ENCODE assay signal across 20 cellular contexts in the genomic region with DNA sequence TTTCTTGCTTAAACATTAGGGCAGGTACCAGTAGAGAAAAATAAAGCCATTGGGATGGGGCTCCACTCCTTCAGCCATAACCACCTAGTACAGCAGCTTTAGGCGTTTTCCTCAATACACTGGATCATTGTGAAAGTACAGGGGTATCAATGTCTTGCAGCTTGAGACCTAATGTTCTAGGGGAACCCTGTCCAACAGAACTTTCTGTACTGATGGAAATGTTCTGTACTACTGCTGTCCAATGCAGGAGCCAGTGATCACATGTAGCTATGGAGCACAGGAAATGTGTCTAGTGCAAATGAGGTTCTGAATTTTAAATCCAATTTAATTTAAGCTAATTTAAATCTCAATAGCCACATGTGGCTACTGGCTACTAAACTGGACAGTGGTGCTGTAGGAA.
DNase-seq lines count a peak whose midpoint lies in the region; ATAC-seq and TF ChIP-seq lines count a peak whose summit lies in the region.
"Had no signal": no experiment of that assay in that cellular context is flagged by ENCODE, and none has a peak within 500 bp of the region (broad histone marks: within the 10 kb centered on the region; RNA-seq: fewer than 3 reads in every experiment).

No MANE protein-coding gene starts in this region.

- no peaks in the 10 kb centered on the region for H3K9me2 ChIP-seq in OCI-LY7 (ENCODE audit: insufficient read depth, low read length)

- peak overlapping the region; percentile 14 for H2BK5ac ChIP-seq in IMR-90 (ENCODE audit: low read depth, low read length, poor library complexity, severe bottlenecking)

- H3K4me3 ChIP-seq in IMR-90 (ENCODE audit: insufficient read depth, low read depth, low read length) (no peak overlapping the region), skeletal muscle tissue (ENCODE audit: low read length in 3 of 3) (no peak overlapping the region), OCI-LY7 (ENCODE audit: low read depth, low read length, poor library complexity, severe bottlenecking) (no peak overlapping the region)
- H3K4me3 ChIP-seq: BLaER1, GM23338 had no signal

- no peak overlapping the region for H3K4me2 ChIP-seq in IMR-90 (ENCODE audit: low read depth, low read length)
- no peak overlapping the region for H3K4me2 ChIP-seq in OCI-LY7 (ENCODE audit: low read length)
- H3K4me2 ChIP-seq: BLaER1, GM23338 had no signal

- no peak overlapping the region for H3K14ac ChIP-seq in IMR-90 (replicated peaks; ENCODE audit: low read depth, low read length)

- H4K91ac ChIP-seq in IMR-90 (ENCODE audit: insufficient read depth, low read depth, low read length), result peak overlapping the region; percentile 45; the same call in 1 of the 2 replicates

- H3K27me3 Mint-ChIP-seq in activated T-cell treated with anti-CD3 and anti-CD28 coated beads, Interleukin-2, amount 50 U/mL, for 24 hours, result no peaks in the 10 kb centered on the region
- H3K27me3 Mint-ChIP-seq: B cell; CD4-positive, CD25-positive, alpha-beta regulatory T cell; CD8-positive, alpha-beta memory T cell had no signal

- H3K4me1 ChIP-seq in IMR-90 (ENCODE audit: control insufficient read depth, insufficient read depth, low read length) (peaks cover 12% of the 10 kb centered on the region), skeletal muscle tissue (ENCODE audit: control insufficient read depth in 3 of 3, insufficient read depth in 3 of 3, low read length in 3 of 3) (peaks cover 21 to 26% (median 24%) of the 10 kb centered on the region in 3 donors), OCI-LY7 (ENCODE audit: insufficient read depth, low read length, poor library complexity, severe bottlenecking) (no peaks in the 10 kb centered on the region)
- H3K4me1 ChIP-seq: BLaER1 had no signal

- H3K23ac ChIP-seq in IMR-90 (ENCODE audit: low read depth, low read length), result peak overlapping the region; percentile 80; the same call in 1 of the 2 replicates

- peak overlapping the region; percentile 67; the same call in 1 of the 2 replicates for H2AK5ac ChIP-seq in IMR-90 (ENCODE audit: low read depth, low read length)

- WGBS in IMR-90 (ENCODE audit: extremely low coverage in 2 of 2, insufficient read length in 1 of 2), 2 experiments, result no CpG with 5 or more reads among the region's 1 CpG

- peak overlapping the region in 1 of 2 experiments; percentile 59; a peak in 1 of 4 replicates for H4K8ac ChIP-seq in IMR-90 (ENCODE audit: low read depth in 2 of 2, low read length in 2 of 2)

- H3K9ac ChIP-seq in IMR-90 (ENCODE audit: low read depth, low read length) (no peak overlapping the region), skeletal muscle tissue (ENCODE audit: low read depth in 1 of 3, low read length in 3 of 3) (no peak overlapping the region)
- H3K9ac ChIP-seq: BLaER1 had no signal

- H2BK20ac ChIP-seq in IMR-90 (ENCODE audit: low read depth, low read length), result peak overlapping the region; percentile 51

- BruUV-seq in IMR-90 (replicated peaks; lab: Mats Ljungman, UMichigan) (no TSS peak), OCI-LY7 (replicated peaks; lab: Mats Ljungman, UMichigan) (no TSS peak)

- peak overlapping the region; percentile 60; the same call in 1 of the 2 replicates for H3K18ac ChIP-seq in IMR-90 (ENCODE audit: low read depth, low read length)

- H2AK9ac ChIP-seq in IMR-90 (replicated peaks; ENCODE audit: low read depth, low read length, poor library complexity), result no peak overlapping the region

- CTCF ChIA-PET in IMR-90 (lab: Yijun Ruan, JAX) (interaction anchor here (0.7 to 1.5 kb wide), 2 partner anchors 17 to 239 kb away, joined by 6 read pairs; no protein-coding TSS in a partner anchor), OCI-LY7 (lab: Charles Lee; ENCODE audit: unreplicated experiment) (interaction anchor here (0.5 kb wide), 1 partner anchor 10 kb away, joined by 3 read pairs; no protein-coding TSS in a partner anchor)

- peak overlapping the region; percentile 74; the same call in 1 of the 3 replicates for H2BK15ac ChIP-seq in IMR-90 (ENCODE audit: low read depth, low read length)

- H3K27me3 ChIP-seq in IMR-90 (ENCODE audit: control insufficient read depth, insufficient read depth, low read length), result no peaks in the 10 kb centered on the region
- no peaks in the 10 kb centered on the region for H3K27me3 ChIP-seq in skeletal muscle tissue (ENCODE audit: control insufficient read depth in 3 of 3, insufficient read depth in 3 of 3, low read length in 3 of 3)
- H3K27me3 ChIP-seq: BLaER1 had no signal

- H4K5ac ChIP-seq in IMR-90 (ENCODE audit: low read depth, low read length), result peak overlapping the region; percentile 48; the same call in 1 of the 2 replicates

- no peak overlapping the region for H3K27ac Mint-ChIP-seq in activated T-cell treated with anti-CD3 and anti-CD28 coated beads, Interleukin-2, amount 50 U/mL, for 24 hours
- H3K27ac Mint-ChIP-seq: B cell; CD4-positive, CD25-positive, alpha-beta regulatory T cell; CD8-positive, alpha-beta memory T cell; GM23338; H9 had no signal

- ATAC-seq in IMR-90 (ENCODE audit: low read depth), result no peak
- ATAC-seq: GM23338, HCT116 had no signal

- DNase-seq in NCI-H82 (lab: John Stamatoyannopoulos, UW), result peak; percentile 24
- DNase-seq in NCI-H82 treated with DMSO at 0.1 percent for 48 hours (lab: John Stamatoyannopoulos, UW; ENCODE audit: unreplicated experiment), result no peak
- no peak for DNase-seq in IMR-90
- DNase-seq in fibroblast of gingiva (ENCODE audit: low read depth), result peak; percentile 5
- no peak for DNase-seq in NCI-H69 (lab: John Stamatoyannopoulos, UW)
- DNase-seq in activated T-cell treated with anti-CD3 and anti-CD28 coated beads, Interleukin-2, amount 50 U/mL, for 24 hours, result no peak
- no peak for DNase-seq in OCI-LY7 (ENCODE audit: low spot score)
- DNase-seq: CD4-positive, CD25-positive, alpha-beta regulatory T cell; CD8-positive, alpha-beta memory T cell; DMS 273 treated with DMSO at 0.1 percent for 48 hours; DMS79; GF-D8; H9 had no signal

- TF ChIP-seq POLR2A in IMR-90 (IDR thresholded peaks at IDR 0.05; ENCODE audit: low read depth, low read length), result no peak

- H3K36me3 ChIP-seq in IMR-90 (ENCODE audit: control insufficient read depth, insufficient read depth, low read length), result no peaks in the 10 kb centered on the region
- no peaks in the 10 kb centered on the region for H3K36me3 ChIP-seq in skeletal muscle tissue (ENCODE audit: control insufficient read depth in 3 of 3, insufficient read depth in 3 of 3, low read length in 3 of 3)
- no peaks in the 10 kb centered on the region for H3K36me3 ChIP-seq in OCI-LY7 (ENCODE audit: insufficient read depth, low read length)
- H3K36me3 ChIP-seq: BLaER1 had no signal

- peak overlapping the region; percentile 54; the same call in 1 of the 2 replicates for H3K4ac ChIP-seq in IMR-90 (ENCODE audit: low read depth, low read length)

- dilution Hi-C loops in IMR-90 (cut with HindIII; ENCODE audit: low sequenced_read_pairs, unreplicated experiment), result no loop called here

- peaks cover 6% of the 10 kb centered on the region for H3K9me1 ChIP-seq in IMR-90 (ENCODE audit: insufficient read depth, low read length)

- no peaks in the 10 kb centered on the region for H3K79me2 ChIP-seq in OCI-LY7 (ENCODE audit: insufficient read depth, low read depth, low read length)

- in situ Hi-C loops in IMR-90 (cut with MboI; ENCODE audit: low sequenced_read_pairs), result no loop called here

- no peak overlapping the region for H3K4me3 Mint-ChIP-seq in activated T-cell treated with anti-CD3 and anti-CD28 coated beads, Interleukin-2, amount 50 U/mL, for 24 hours
- H3K4me3 Mint-ChIP-seq: B cell; CD4-positive, CD25-positive, alpha-beta regulatory T cell; CD8-positive, alpha-beta memory T cell; GM23338; H9 had no signal

- no peaks in the 10 kb centered on the region for H3K9me3 ChIP-seq in IMR-90 (ENCODE audit: control insufficient read depth, insufficient read depth, low read length)
- no peaks in the 10 kb centered on the region for H3K9me3 ChIP-seq in skeletal muscle tissue (ENCODE audit: control insufficient read depth in 3 of 3, low read length in 3 of 3)
- no peaks in the 10 kb centered on the region for H3K9me3 ChIP-seq in OCI-LY7 (ENCODE audit: low read length)
- H3K9me3 ChIP-seq: BLaER1 had no signal

- H3K79me1 ChIP-seq in IMR-90 (ENCODE audit: low read depth in 1 of 2, low read length in 2 of 2), result peaks cover 28 to 51% of the 10 kb centered on the region in 2 experiments

- H3K56ac ChIP-seq in IMR-90 (ENCODE audit: extremely low read depth, insufficient read depth, low read length), result no peak overlapping the region

- H4K20me1 ChIP-seq in IMR-90 (ENCODE audit: insufficient read depth, low read length) (0 out of 2 replicates have a peak, but pooled peaks cover 3% of the 10 kb centered on the region), OCI-LY7 (ENCODE audit: insufficient read depth, low read length) (no peaks in the 10 kb centered on the region)
- H4K20me1 ChIP-seq: BLaER1 had no signal

- H3K27ac ChIP-seq in IMR-90 (ENCODE audit: insufficient read depth, low read length) (no peak overlapping the region), skeletal muscle tissue (ENCODE audit: low read depth, low read length) (peak overlapping the region; percentile 7), OCI-LY7 (ENCODE audit: low read depth, low read length, poor library complexity, severe bottlenecking) (no peak overlapping the region)
- H3K27ac ChIP-seq: 22Rv1, BLaER1, C4-2B had no signal

- no peak overlapping the region for H2AFZ ChIP-seq in IMR-90 (replicated peaks; ENCODE audit: low read length, poor library complexity)
- H2AFZ ChIP-seq in OCI-LY7 (ENCODE audit: low read length), result no peak overlapping the region
- H2AFZ ChIP-seq: GM23338 had no signal

- POLR2A ChIA-PET in IMR-90 (lab: Charles Lee; ENCODE audit: unreplicated experiment) (interaction anchor here (0.6 kb wide), 1 partner anchor 115 kb away, joined by 3 read pairs; no protein-coding TSS in a partner anchor), OCI-LY7 (lab: Charles Lee) (interaction anchor here (0.7 to 1.2 kb wide), 4 partner anchors 13 to 289 kb away, joined by 3 to 4 read pairs (median 4); no protein-coding TSS in a partner anchor)

- TF ChIP-seq CTCF in IMR-90 (conservative IDR thresholded peaks at IDR 0.05; ENCODE audit: low read depth, low read length) (no peak), OCI-LY7 (conservative IDR thresholded peaks at IDR 0.05; ENCODE audit: low read length) (no peak)

- H2BK120ac ChIP-seq in IMR-90 (ENCODE audit: low read depth, low read length), result 0 out of 2 replicates have a peak overlapping the region, but pooled peaks have one; percentile 28

- intact Hi-C loops in IMR-90 (cut with micrococcal nuclease), result no loop called here
- intact Hi-C loops in OCI-LY7 (cut with micrococcal nuclease; ENCODE audit: unreplicated experiment), result no loop called here

- no peak for TF ChIP-seq RAD21 in IMR-90 (IDR thresholded peaks at IDR 0.05; ENCODE audit: low read length)

- peaks cover 6% of the 10 kb centered on the region for H3K4me1 Mint-ChIP-seq in activated T-cell treated with anti-CD3 and anti-CD28 coated beads, Interleukin-2, amount 50 U/mL, for 24 hours (ENCODE audit: low read depth)

- no peaks in the 10 kb centered on the region for H3K36me3 Mint-ChIP-seq in activated T-cell treated with anti-CD3 and anti-CD28 coated beads, Interleukin-2, amount 50 U/mL, for 24 hours (ENCODE audit: low read depth)
- H3K36me3 Mint-ChIP-seq: CD4-positive, CD25-positive, alpha-beta regulatory T cell had no signal

- no peaks in the 10 kb centered on the region for H3K9me3 Mint-ChIP-seq in activated T-cell treated with anti-CD3 and anti-CD28 coated beads, Interleukin-2, amount 50 U/mL, for 24 hours
- H3K9me3 Mint-ChIP-seq: CD4-positive, CD25-positive, alpha-beta regulatory T cell; CD8-positive, alpha-beta memory T cell; GM23338; H9 had no signal

Comparison
In these comparisons a context has a peak if more than half of its experiments do, and no peak if none do; other contexts are left out.
1. DNase-seq: peak in NCI-H82 (single experiment) and fibroblast of gingiva (single experiment); none in NCI-H82 treated with DMSO at 0.1 percent for 48 hours (single experiment), IMR-90 (single experiment), NCI-H69 (single experiment), activated T-cell treated with anti-CD3 and anti-CD28 coated beads, Interleukin-2, amount 50 U/mL, for 24 hours (single experiment) and OCI-LY7 (single experiment).